24 cellular contexts compared by ENCODE assay signal in the genomic region with DNA sequence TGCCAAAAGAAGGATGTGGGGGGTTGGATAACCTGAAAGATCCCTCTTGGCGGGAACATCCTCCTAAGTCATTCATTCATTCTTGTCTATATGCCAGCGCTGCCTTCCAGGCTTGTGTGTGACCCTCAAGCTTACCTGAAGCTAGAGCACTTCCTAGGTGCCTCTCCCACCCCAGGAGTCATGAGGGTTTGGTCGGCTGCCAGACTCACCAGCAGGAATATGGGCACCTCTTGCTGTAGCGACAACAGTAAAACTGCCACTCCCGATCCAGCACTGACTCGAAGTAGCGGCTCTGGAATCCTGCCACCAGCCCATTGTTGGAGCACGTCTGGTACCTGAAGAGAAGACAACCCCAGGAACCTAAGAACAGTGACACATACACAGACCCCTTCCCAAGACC. TPM values are rescaled to one million over a fixed set of nuclear protein-coding genes. Genes with fewer than 3 reads are reported as not detected.
"Had no signal": no experiment of that assay in that cellular context is flagged by ENCODE, and none has a peak within 500 bp of the region (broad histone marks: within the 10 kb centered on the region; RNA-seq: fewer than 3 reads in every experiment).

No MANE protein-coding gene starts in this region.

- H3K27me3 ChIP-seq: cardiac muscle cell, heart right ventricle, sigmoid colon, testis, upper lobe of right lung had no signal

- H3K4me3 ChIP-seq: cardiac muscle cell, heart right ventricle, lung, sigmoid colon, testis, upper lobe of right lung had no signal

- H3K9me3 ChIP-seq: heart right ventricle, sigmoid colon, testis, upper lobe of right lung had no signal

- H3K36me3 ChIP-seq: cardiac muscle cell, heart right ventricle, sigmoid colon, upper lobe of right lung had no signal

- H3K4me3 Mint-ChIP-seq: activated CD4-positive, alpha-beta T cell treated with anti-CD3 and anti-CD28 coated beads, Interleukin-2, amount 10 ng/mL, durations not matched to agents 7 days and 5 days; activated CD8-positive, alpha-beta T cell treated with anti-CD3 and anti-CD28 coated beads, Interleukin-2, amount 10 ng/mL, durations not matched to agents 7 days and 5 days; activated naive CD8-positive, alpha-beta T cell treated with anti-CD3 and anti-CD28 coated beads, Interleukin-2, amount 50 U/mL, for 24 hours; activated T-helper 1 cell treated with anti-CD3 and anti-CD28 coated beads, Interleukin-12 subunit alpha, Interleukin-12 subunit beta, Interleukin-2, Interleukin-4 antibody, amounts not matched to agents 30 ng/mL and 10 ng/mL and 1 ng/mL, durations not matched to agents 14 hours and 24 hours and 36 hours; natural killer cell; T-helper 2 cell treated with Interferon-gamma antibody and Interleukin-4, amounts not matched to agents 5 μg/mL and 100 μg/mL, for 36 hours had no signal

- H3K36me3 Mint-ChIP-seq: natural killer cell had no signal

- FAIRE-seq: endometrium, kidney had no signal

- H3K27ac Mint-ChIP-seq: activated CD4-positive, alpha-beta T cell treated with anti-CD3 and anti-CD28 coated beads, Interleukin-2, amount 10 ng/mL, durations not matched to agents 7 days and 5 days; activated CD8-positive, alpha-beta T cell treated with anti-CD3 and anti-CD28 coated beads, Interleukin-2, amount 10 ng/mL, durations not matched to agents 7 days and 5 days; activated naive CD8-positive, alpha-beta T cell treated with anti-CD3 and anti-CD28 coated beads, Interleukin-2, amount 50 U/mL, for 24 hours; activated T-helper 1 cell treated with anti-CD3 and anti-CD28 coated beads, Interleukin-12 subunit alpha, Interleukin-12 subunit beta, Interleukin-2, Interleukin-4 antibody, amounts not matched to agents 30 ng/mL and 10 ng/mL and 1 ng/mL, durations not matched to agents 14 hours and 24 hours and 36 hours; natural killer cell; T-helper 2 cell treated with Interferon-gamma antibody and Interleukin-4, amounts not matched to agents 5 μg/mL and 100 μg/mL, for 36 hours had no signal

- H3K9me3 Mint-ChIP-seq: activated CD4-positive, alpha-beta T cell treated with anti-CD3 and anti-CD28 coated beads, Interleukin-2, amount 10 ng/mL, durations not matched to agents 7 days and 5 days; activated naive CD8-positive, alpha-beta T cell treated with anti-CD3 and anti-CD28 coated beads, Interleukin-2, amount 50 U/mL, for 24 hours; activated T-helper 1 cell treated with anti-CD3 and anti-CD28 coated beads, Interleukin-12 subunit alpha, Interleukin-12 subunit beta, Interleukin-2, Interleukin-4 antibody, amounts not matched to agents 30 ng/mL and 10 ng/mL and 1 ng/mL, durations not matched to agents 14 hours and 24 hours and 36 hours; natural killer cell; T-helper 2 cell treated with Interferon-gamma antibody and Interleukin-4, amounts not matched to agents 5 μg/mL and 100 μg/mL, for 36 hours had no signal

- H3K27ac ChIP-seq: cardiac muscle cell, heart right ventricle, sigmoid colon, testis, upper lobe of right lung, VCaP had no signal

- DNase-seq: activated CD4-positive, alpha-beta T cell treated with anti-CD3 and anti-CD28 coated beads, Interleukin-2, amount 10 ng/mL, durations not matched to agents 7 days and 5 days; activated CD4-positive, CD25-positive, alpha-beta regulatory T cell treated with anti-CD3 and anti-CD28 coated beads, Interleukin-2, amount 50 U/mL, for 72 hours; activated CD8-positive, alpha-beta T cell treated with anti-CD3 and anti-CD28 coated beads, Interleukin-2, amount 10 ng/mL, durations not matched to agents 7 days and 5 days; activated gamma-delta T cell; activated naive CD4-positive, alpha-beta T cell treated with anti-CD3 and anti-CD28 coated beads, Interleukin-2, amount 50 U/mL, for 16 hours; activated naive CD8-positive, alpha-beta T cell treated with anti-CD3 and anti-CD28 coated beads, Interleukin-2, amount 50 U/mL, for 24 hours; effector CD4-positive, alpha-beta T cell; erythroblast; foreskin fibroblast; heart right ventricle; kidney; natural killer cell; retina; sigmoid colon; stimulated activated CD4-positive, alpha-beta T cell treated with anti-CD3 and anti-CD28 coated beads, Interleukin-4, amount 100 ng/mL, for 1 hour; stimulated activated naive CD4-positive, alpha-beta T cell; testis; upper lobe of right lung had no signal

- H3K4me1 ChIP-seq: upper lobe of right lung had no signal

- H3K4me1 Mint-ChIP-seq: activated CD4-positive, alpha-beta T cell treated with anti-CD3 and anti-CD28 coated beads, Interleukin-2, amount 10 ng/mL, durations not matched to agents 7 days and 5 days; activated naive CD8-positive, alpha-beta T cell treated with anti-CD3 and anti-CD28 coated beads, Interleukin-2, amount 50 U/mL, for 24 hours; natural killer cell had no signal

RNA-seq across cellular contexts. Expression of gene DPT, which starts 15.0 kb away (rescaled TPM):
- total RNA-seq: activated CD4-positive, alpha-beta T cell treated with anti-CD3 and anti-CD28 coated beads, Interleukin-2, amount 10 ng/mL, durations not matched to agents 7 days and 5 days; activated CD8-positive, alpha-beta T cell treated with anti-CD3 and anti-CD28 coated beads, Interleukin-2, amount 10 ng/mL, durations not matched to agents 7 days and 5 days; activated T-helper 1 cell treated with anti-CD3 and anti-CD28 coated beads, Interleukin-12 subunit alpha, Interleukin-12 subunit beta, Interleukin-2, Interleukin-4 antibody, amounts not matched to agents 30 ng/mL and 10 ng/mL and 1 ng/mL, durations not matched to agents 14 hours and 24 hours and 36 hours; cardiac muscle cell; natural killer cell had no signal
- polyA plus RNA-seq: cardiac muscle cell had no signal
